ENCODE assay signal across 31 cellular contexts in genomic region chr6:29591677-29592076, GRCh38. TPM values are rescaled to one million over a fixed set of nuclear protein-coding genes. Genes with fewer than 3 reads are reported as not detected.
"Had no signal": no experiment of that assay in that cellular context is flagged by ENCODE, and none has a peak within 500 bp of the region (broad histone marks: within the 10 kb centered on the region; RNA-seq: fewer than 3 reads in every experiment).

No MANE protein-coding gene starts in this region.

- H3K4me3 ChIP-seq: coronary artery, dorsolateral prefrontal cortex, esophagus muscularis mucosa, gastrocnemius medialis, heart left ventricle had no signal

- H3K4me1 ChIP-seq: esophagus muscularis mucosa, foreskin keratinocyte, gastrocnemius medialis had no signal

- H3K27me3 ChIP-seq: brain microvascular endothelial cell, dorsolateral prefrontal cortex, esophagus muscularis mucosa, foreskin keratinocyte, gastrocnemius medialis had no signal

- H3K9me3 ChIP-seq: esophagus muscularis mucosa, gastrocnemius medialis, heart left ventricle had no signal

- FAIRE-seq: astrocyte, bronchial epithelial cell had no signal

- H3K27ac ChIP-seq: brain microvascular endothelial cell, coronary artery, dorsolateral prefrontal cortex, esophagus muscularis mucosa, foreskin keratinocyte, gastrocnemius medialis, heart left ventricle had no signal

- H3K36me3 ChIP-seq: brain microvascular endothelial cell, esophagus muscularis mucosa, gastrocnemius medialis, heart left ventricle had no signal

- ATAC-seq: activated CD8-positive, alpha-beta T cell treated with anti-CD3 and anti-CD28 coated beads for 36 hours; activated T-cell treated with anti-CD3 and anti-CD28 coated beads, Interleukin-2, amount 50 U/mL, for 4 hours; activated T-helper 17 cell treated with anti-CD3 and anti-CD28 coated beads, Interleukin-2, amount 50 U/mL, for 72 hours; foreskin keratinocyte; gastrocnemius medialis; heart left ventricle had no signal

- DNase-seq: activated CD4-positive, alpha-beta T cell treated with anti-CD3 and anti-CD28 coated beads for 1 hour; activated CD4-positive, alpha-beta T cell treated with anti-CD3 and anti-CD28 coated beads for 4 hours; activated CD4-positive, alpha-beta T cell treated with anti-CD3 and anti-CD28 coated beads, Interleukin-2, amount 10 ng/mL, durations not matched to agents 7 days and 5 days; activated CD4-positive, alpha-beta T cell treated with anti-CD3 and anti-CD28 coated beads, Interleukin-2, amount 50 U/mL, for 4 hours; activated CD8-positive, alpha-beta memory T cell treated with anti-CD3 and anti-CD28 coated beads for 24 hours; activated CD8-positive, alpha-beta T cell treated with anti-CD3 and anti-CD28 coated beads for 36 hours; activated effector memory CD4-positive, alpha-beta T cell treated with Interleukin-2 at 50 U/mL for 16 hours; activated gamma-delta T cell treated with Interleukin-2 at 50 U/mL for 16 hours; activated naive CD4-positive, alpha-beta T cell treated with anti-CD3 and anti-CD28 coated beads, Interleukin-2, amount 50 U/mL, for 16 hours; activated naive CD4-positive, alpha-beta T cell treated with Interleukin-2 at 50 U/mL for 16 hours; activated T-cell treated with anti-CD3 and anti-CD28 coated beads, Interleukin-2, amount 50 U/mL, for 4 hours; amniotic stem cell; anterior cingulate cortex; brain microvascular endothelial cell; dorsolateral prefrontal cortex; effector memory CD4-positive, alpha-beta T cell; erythroblast; foreskin keratinocyte; gastrocnemius medialis; glutamatergic neuron; heart left ventricle; T-helper 2 cell had no signal

RNA-seq across cellular contexts. Expression of gene OR2H2, which starts 6.8 kb away (rescaled TPM):
- total RNA-seq: activated CD4-positive, alpha-beta T cell treated with anti-CD3 and anti-CD28 coated beads, Interleukin-2, amount 10 ng/mL, durations not matched to agents 7 days and 5 days; activated CD8-positive, alpha-beta T cell treated with anti-CD3 and anti-CD28 coated beads for 36 hours; activated T-cell treated with anti-CD3 and anti-CD28 coated beads, Interleukin-2, amount 50 U/mL, for 4 hours; activated T-helper 17 cell treated with anti-CD3 and anti-CD28 coated beads, Interleukin-2, amount 50 U/mL, for 72 hours; astrocyte; bronchial epithelial cell; cardiac septum; cerebellum; dorsolateral prefrontal cortex; esophagus muscularis mucosa; foreskin keratinocyte; gastrocnemius medialis; heart left ventricle; T-helper 1 cell treated with Interleukin-12 subunit alpha and Interleukin-12 subunit beta and Interleukin-4 antibody, amounts not matched to agents 30 ng/mL and 1 ng/mL, for 36 hours had no signal
- polyA plus RNA-seq: adipose tissue, foreskin keratinocyte, heart left ventricle had no signal

RNA-seq across cellular contexts. Expression of gene UBD, which starts 32.1 kb away (rescaled TPM):
- total RNA-seq: bronchial epithelial cell, cardiac septum, cerebellum, foreskin keratinocyte had no signal
- polyA plus RNA-seq: foreskin keratinocyte had no signal
